ENCODE assay signal across 8 cellular contexts in the genomic region with DNA sequence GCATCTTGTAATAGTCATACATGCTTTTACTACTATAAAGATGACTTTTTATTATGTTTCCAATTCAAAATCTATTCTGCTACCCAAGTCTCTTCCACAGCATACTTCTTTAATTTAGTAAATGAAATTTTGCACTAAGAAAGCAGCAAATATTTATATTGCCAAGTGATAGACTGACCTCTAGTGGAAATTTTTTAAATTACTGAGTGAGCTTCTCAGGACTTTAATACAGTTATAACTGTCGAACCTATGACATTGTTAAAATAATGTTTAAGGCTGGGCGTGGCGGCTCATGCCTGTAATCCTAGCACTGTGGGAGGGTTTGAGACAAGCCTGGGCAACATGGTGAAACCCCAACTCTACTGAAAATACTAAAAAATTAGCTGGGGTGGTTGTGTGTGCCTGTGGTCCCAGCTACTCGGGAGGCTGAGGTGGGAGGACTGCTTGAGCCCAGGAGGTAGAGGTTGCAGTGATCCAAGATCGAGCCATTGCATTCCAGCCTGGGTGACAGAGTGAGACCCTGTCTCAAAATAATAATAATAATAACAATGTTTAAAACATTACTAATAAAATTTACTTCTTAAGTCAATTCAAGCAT. TPM values are rescaled to one million over a fixed set of nuclear protein-coding genes. Genes with fewer than 3 reads are reported as not detected.
DNase-seq lines count a peak whose midpoint lies in the region; ATAC-seq and TF ChIP-seq lines count a peak whose summit lies in the region.

No MANE protein-coding gene starts in this region.

- no peaks in the 10 kb centered on the region for H3K27me3 ChIP-seq in DOHH2 (ENCODE audit: control insufficient read depth, low read length)
- H3K27me3 ChIP-seq in lower lobe of right lung (ENCODE audit: low read depth) = no peaks in the 10 kb centered on the region

- H3K4me3 ChIP-seq in DOHH2 (ENCODE audit: low read length) = no peak overlapping the region
- no peak overlapping the region for H3K4me3 ChIP-seq in HFF-Myc (replicated peaks; ENCODE audit: low read depth, low read length)
- H3K4me3 ChIP-seq in cardiac fibroblast (replicated peaks in 1 of 2; ENCODE audit: low read depth in 2 of 2, low read length in 2 of 2) = no peak overlapping the region
- H3K4me3 ChIP-seq in lower lobe of right lung = no peak overlapping the region

- peak; percentile 38 for DNase-seq in HFF-Myc (ENCODE audit: extremely low read depth, low read depth)
- peak; percentile 25 to 82 for DNase-seq in NCI-H526 (lab: John Stamatoyannopoulos, UW)
- DNase-seq in cardiac fibroblast (ENCODE audit: low read depth in 2 of 2) = peak; percentile 64 to 69
- no peak for DNase-seq in lower lobe of right lung
- DNase-seq in activated naive CD4-positive, alpha-beta T cell treated with anti-CD3 and anti-CD28 coated beads, Interleukin-2, amount 50 U/mL, for 16 hours = no peak
- no peak for DNase-seq in activated effector memory CD4-positive, alpha-beta T cell treated with anti-CD3 and anti-CD28 coated beads, Interleukin-2, amount 50 U/mL, for 16 hours

- no peaks in the 10 kb centered on the region for H3F3A ChIP-seq in DOHH2 (ENCODE audit: control insufficient read depth, insufficient read depth)

- no peak overlapping the region for H3K4me2 ChIP-seq in DOHH2 (ENCODE audit: low read length)

- TF ChIP-seq CTCF in DOHH2 (IDR thresholded peaks at IDR 0.05; ENCODE audit: low read depth, low read length, poor library complexity, severe bottlenecking) = peak; percentile 64
- TF ChIP-seq CTCF in HFF-Myc (IDR thresholded peaks at IDR 0.05; ENCODE audit: low read depth, low read length, missing control alignments) = peak; percentile 40
- TF ChIP-seq CTCF in cardiac fibroblast (IDR thresholded peaks at IDR 0.05; ENCODE audit: low read depth, low read length) = peak; percentile 42
- TF ChIP-seq CTCF in lower lobe of right lung (IDR thresholded peaks at IDR 0.05) = peak; percentile 67

- no peak overlapping the region for H3K27ac ChIP-seq in DOHH2 (ENCODE audit: low read depth, low read length)
- no peak overlapping the region for H3K27ac ChIP-seq in lower lobe of right lung

- peaks cover 7% of the 10 kb centered on the region; the same call in 1 of the 2 replicates for H4K20me1 ChIP-seq in DOHH2 (ENCODE audit: control insufficient read depth, insufficient read depth, low read depth, low read length)

- intact Hi-C loops in lower lobe of right lung (cut with DNase I) = no loop called here

- H3K4me1 ChIP-seq in DOHH2 (ENCODE audit: control insufficient read depth, low read length) = no peaks in the 10 kb centered on the region
- H3K4me1 ChIP-seq in lower lobe of right lung = no peaks in the 10 kb centered on the region

- H3K9me3 ChIP-seq in DOHH2 (ENCODE audit: control insufficient read depth, insufficient read depth, low read length) (no peaks in the 10 kb centered on the region), lower lobe of right lung (peaks cover 3% of the 10 kb centered on the region)

- ATAC-seq in lower lobe of right lung (peak; percentile 21 to 71), HG02678 (IDR thresholded peaks at IDR 0.05; ENCODE audit: unreplicated experiment) (no peak)

- H3K9me2 ChIP-seq in DOHH2 (replicated peaks; ENCODE audit: control insufficient read depth, low read length) = no peaks in the 10 kb centered on the region

- no peaks in the 10 kb centered on the region; the same call in 1 of the 2 replicates for H3K79me2 ChIP-seq in DOHH2 (ENCODE audit: control insufficient read depth, low read length)

- H3K36me3 ChIP-seq in DOHH2 (ENCODE audit: control insufficient read depth, low read length) (no peaks in the 10 kb centered on the region), lower lobe of right lung (no peaks in the 10 kb centered on the region)

RNA-seq across cellular contexts. Expression of gene STK33, which starts 27.3 kb away (rescaled TPM):
- 17.3 TPM for total RNA-seq in lower lobe of right lung

Comparison
In these comparisons a context has a peak if more than half of its experiments do, and no peak if none do; other contexts are left out.
1. DNase-seq: peak in HFF-Myc (single experiment), NCI-H526 (2 of 2) and cardiac fibroblast (2 of 2); none in lower lobe of right lung (single experiment), activated naive CD4-positive, alpha-beta T cell treated with anti-CD3 and anti-CD28 coated beads, Interleukin-2, amount 50 U/mL, for 16 hours (single experiment) and activated effector memory CD4-positive, alpha-beta T cell treated with anti-CD3 and anti-CD28 coated beads, Interleukin-2, amount 50 U/mL, for 16 hours (single experiment).
2. Peak in every context shown above with its lines, with median percentiles within 50 percentile points of each other: CTCF ChIP-seq.